ENCODE assay signal across 17 cellular contexts in genomic region chr1:59494145-59494824, GRCh38.
DNase-seq lines count a peak whose midpoint lies in the region; TF ChIP-seq lines count a peak whose summit lies in the region.
"Had no signal": no experiment of that assay in that cellular context is flagged by ENCODE, and none has a peak within 500 bp of the region (broad histone marks: within the 10 kb centered on the region; RNA-seq: fewer than 3 reads in every experiment).

No MANE protein-coding gene starts in this region.

- H3K9ac ChIP-seq in adipocyte (ENCODE audit: low read length) (no peak overlapping the region), mesenchymal stem cell (ENCODE audit: low read length) (no peak overlapping the region)

- TF ChIP-seq CTCF in nephron progenitor cell (IDR thresholded peaks at IDR 0.05), result no peak

- H3K18ac ChIP-seq in mesenchymal stem cell (ENCODE audit: low read depth in 1 of 2, low read length in 2 of 2), result no peak overlapping the region

- peaks cover 39% of the 10 kb centered on the region for H3K36me3 Mint-ChIP-seq in nephron progenitor cell (ENCODE audit: low read depth)

- H4K8ac ChIP-seq in mesenchymal stem cell (ENCODE audit: low read length), result no peak overlapping the region

- peak overlapping the region in 1 of 2 experiments; percentile 48 for H3K14ac ChIP-seq in mesenchymal stem cell (ENCODE audit: low read length in 2 of 2)

- H2BK12ac ChIP-seq in mesenchymal stem cell (ENCODE audit: low read length in 2 of 2), result no peak overlapping the region

- DNase-seq in CD1c-positive myeloid dendritic cell (ENCODE audit: extremely low spot score) (peak; percentile 26), adipocyte (ENCODE audit: low read depth) (peak; percentile 39), mesenchymal stem cell (peak; percentile 65), NCI-H69 (lab: John Stamatoyannopoulos, UW) (no peak), nephron progenitor cell (no peak), NCI-H1436 (lab: John Stamatoyannopoulos, UW) (no peak)
- peak; percentile 28 for DNase-seq in Jurkat, Clone E6-1 (ENCODE audit: low read depth, low spot score)
- no peak for DNase-seq in activated T-cell treated with anti-CD3 and anti-CD28 coated beads, Interleukin-2, amount 50 U/mL, for 48 hours
- DNase-seq: activated naive CD4-positive, alpha-beta T cell; body of pancreas; HFFc6; hippocampal formation; MG63; T-helper 17 cell had no signal

- H3K9me3 ChIP-seq in adipocyte (ENCODE audit: control insufficient read depth, low read length) (peaks cover 3% of the 10 kb centered on the region), mesenchymal stem cell (ENCODE audit: control insufficient read depth, low read length) (peaks cover 6% of the 10 kb centered on the region)
- H3K9me3 ChIP-seq: body of pancreas, MG63 had no signal

- H2BK15ac ChIP-seq in mesenchymal stem cell (ENCODE audit: low read depth, poor library complexity, severe bottlenecking), result no peak overlapping the region

- no peak overlapping the region for H3K23ac ChIP-seq in mesenchymal stem cell (ENCODE audit: low read length in 2 of 2)

- H3K79me1 ChIP-seq in mesenchymal stem cell (replicated peaks; ENCODE audit: low read length, poor library complexity, severe bottlenecking), result no peaks in the 10 kb centered on the region

- no peak overlapping the region for H3K27ac ChIP-seq in mesenchymal stem cell (ENCODE audit: low read length, poor library complexity, severe bottlenecking)
- H3K27ac ChIP-seq: body of pancreas, RWPE1, tibial nerve had no signal

- H4K91ac ChIP-seq in mesenchymal stem cell (ENCODE audit: low read length), result no peak overlapping the region

- no peak overlapping the region for H3K4me3 ChIP-seq in Jurkat, Clone E6-1 (ENCODE audit: low read length)
- no peak overlapping the region for H3K4me3 ChIP-seq in adipocyte (ENCODE audit: low read length)
- H3K4me3 ChIP-seq in mesenchymal stem cell (ENCODE audit: insufficient read depth in 1 of 2, low read depth in 1 of 2, low read length in 2 of 2), result no peak overlapping the region
- H3K4me3 ChIP-seq: body of pancreas, MG63, skin epidermis, tibial nerve had no signal

- peaks cover 4% of the 10 kb centered on the region for H3K27me3 Mint-ChIP-seq in nephron progenitor cell (ENCODE audit: low read depth, poor library complexity)
- H3K27me3 Mint-ChIP-seq: T-helper 17 cell had no signal

- no peak overlapping the region for H2BK120ac ChIP-seq in mesenchymal stem cell (ENCODE audit: low read depth, low read length)

- peaks cover 7% of the 10 kb centered on the region for H3K4me1 Mint-ChIP-seq in nephron progenitor cell

- peaks cover 44% of the 10 kb centered on the region for H3K9me3 Mint-ChIP-seq in nephron progenitor cell

- no peak overlapping the region for H3K4me3 Mint-ChIP-seq in nephron progenitor cell
- H3K4me3 Mint-ChIP-seq: HFFc6, T-helper 17 cell had no signal

- H3K4me1 ChIP-seq in adipocyte (ENCODE audit: control insufficient read depth, insufficient read depth, low read length) (peaks cover 16% of the 10 kb centered on the region), mesenchymal stem cell (ENCODE audit: control insufficient read depth, insufficient read depth, low read depth, low read length) (peaks cover 3% of the 10 kb centered on the region)

- no peak overlapping the region for H3K27ac Mint-ChIP-seq in nephron progenitor cell
- H3K27ac Mint-ChIP-seq: HFFc6, T-helper 17 cell had no signal

- no peak overlapping the region for H2AK5ac ChIP-seq in mesenchymal stem cell (ENCODE audit: low read length, severe bottlenecking)

- H3K4me2 ChIP-seq in mesenchymal stem cell (ENCODE audit: low read length, poor library complexity, severe bottlenecking), result no peak overlapping the region

- H2AFZ ChIP-seq in mesenchymal stem cell (ENCODE audit: low read depth, low read length), result no peak overlapping the region

- peak overlapping the region in 1 of 2 experiments; percentile 15 for H3K4ac ChIP-seq in mesenchymal stem cell (ENCODE audit: low read depth in 1 of 2, low read length in 2 of 2)

- H3K36me3 ChIP-seq in adipocyte (ENCODE audit: control insufficient read depth, insufficient read depth, low read length, severe bottlenecking) (no peaks in the 10 kb centered on the region), mesenchymal stem cell (ENCODE audit: control insufficient read depth in 1 of 2, insufficient read depth in 2 of 2, low read depth in 1 of 2, low read length in 2 of 2) (no peaks in the 10 kb centered on the region)
- H3K36me3 ChIP-seq: MG63, tibial nerve had no signal

- H3K27me3 ChIP-seq in adipocyte (replicated peaks; ENCODE audit: control insufficient read depth, insufficient read depth, low read length), result no peaks in the 10 kb centered on the region
- no peaks in the 10 kb centered on the region for H3K27me3 ChIP-seq in mesenchymal stem cell (ENCODE audit: control insufficient read depth in 1 of 2, insufficient read depth in 1 of 2, low read length in 2 of 2)
- H3K27me3 ChIP-seq: body of pancreas, MG63, tibial nerve had no signal

- no peak overlapping the region for H2BK5ac ChIP-seq in mesenchymal stem cell (ENCODE audit: low read depth, low read length, poor library complexity, severe bottlenecking)

Comparison
In these comparisons a context has a peak if more than half of its experiments do, and no peak if none do; other contexts are left out.
1. DNase-seq: peak in CD1c-positive myeloid dendritic cell (single experiment), Jurkat, Clone E6-1 (single experiment), adipocyte (single experiment) and mesenchymal stem cell (single experiment); none in NCI-H69 (single experiment), activated T-cell treated with anti-CD3 and anti-CD28 coated beads, Interleukin-2, amount 50 U/mL, for 48 hours (0 of 2), nephron progenitor cell (single experiment) and NCI-H1436 (single experiment).